13 cellular contexts compared by ENCODE assay signal in genomic region chr1:161073474-161074121, GRCh38. TPM values are rescaled to one million over a fixed set of nuclear protein-coding genes. Genes with fewer than 3 reads are reported as not detected.
DNase-seq lines count a peak whose midpoint lies in the region; ATAC-seq and TF ChIP-seq lines count a peak whose summit lies in the region.
"Had no signal": no experiment of that assay in that cellular context is flagged by ENCODE, and none has a peak within 500 bp of the region (broad histone marks: within the 10 kb centered on the region; RNA-seq: fewer than 3 reads in every experiment).

No MANE protein-coding gene starts in this region.

- no peaks in the 10 kb centered on the region for H3K4me1 ChIP-seq in right atrium auricular region
- H3K4me1 ChIP-seq in sigmoid colon: no peaks in the 10 kb centered on the region

- no peaks in the 10 kb centered on the region for H3K4me1 Mint-ChIP-seq in type B pancreatic cell (ENCODE audit: unreplicated experiment)

- H3K4me3 Mint-ChIP-seq in type B pancreatic cell: peak overlapping the region; percentile 11

- WGBS in sigmoid colon, 2 donors: 38 to 63% methylated on average over 7 of the region's 7 CpGs

- no peaks in the 10 kb centered on the region for H3K9me3 Mint-ChIP-seq in activated naive CD4-positive, alpha-beta T cell treated with anti-CD3 and anti-CD28 coated beads, Interleukin-2, amount 50 U/mL, for 72 hours
- H3K9me3 Mint-ChIP-seq in type B pancreatic cell: no peaks in the 10 kb centered on the region

- peak overlapping the region; percentile 43 for H3K4me3 ChIP-seq in epithelial cell of esophagus (ENCODE audit: low read length)
- no peak overlapping the region for H3K4me3 ChIP-seq in right atrium auricular region
- H3K4me3 ChIP-seq in sigmoid colon: no peak overlapping the region

- no peaks in the 10 kb centered on the region for H3K9me3 ChIP-seq in right atrium auricular region
- no peaks in the 10 kb centered on the region for H3K9me3 ChIP-seq in sigmoid colon
- H3K9me3 ChIP-seq: neutrophil had no signal

- TF ChIP-seq CTCF in epithelial cell of esophagus (IDR thresholded peaks at IDR 0.05; ENCODE audit: insufficient read depth, low read depth, low read length, missing control alignments) (peak; percentile 35), type B pancreatic cell (conservative IDR thresholded peaks at IDR 0.05) (no peak), right atrium auricular region (IDR thresholded peaks at IDR 0.05) (no peak), sigmoid colon (IDR thresholded peaks at IDR 0.05) (no peak)

- no peaks in the 10 kb centered on the region for H3K27me3 Mint-ChIP-seq in type B pancreatic cell

- no peak for ATAC-seq in activated naive CD4-positive, alpha-beta T cell treated with anti-CD3 and anti-CD28 coated beads, Interleukin-2, amount 50 U/mL, for 72 hours
- ATAC-seq: left lobe of liver had no signal

- H3K27ac ChIP-seq in right atrium auricular region (no peak overlapping the region), sigmoid colon (no peak overlapping the region)
- H3K27ac ChIP-seq: neutrophil had no signal

- H3K27ac Mint-ChIP-seq in activated naive CD4-positive, alpha-beta T cell treated with anti-CD3 and anti-CD28 coated beads, Interleukin-2, amount 50 U/mL, for 72 hours: peak overlapping the region; percentile 62 to 71
- H3K27ac Mint-ChIP-seq in type B pancreatic cell: peak overlapping the region; percentile 91

- peaks cover 10 to 12% of the 10 kb centered on the region in 2 donors for H3K36me3 Mint-ChIP-seq in activated naive CD4-positive, alpha-beta T cell treated with anti-CD3 and anti-CD28 coated beads, Interleukin-2, amount 50 U/mL, for 72 hours
- H3K36me3 Mint-ChIP-seq in type B pancreatic cell: peaks cover 4% of the 10 kb centered on the region

- TF ChIP-seq EP300 in sigmoid colon (IDR thresholded peaks at IDR 0.05): no peak

- intact Hi-C loops in sigmoid colon (cut with DNase I): no loop called here

- TF ChIP-seq POLR2A in sigmoid colon (IDR thresholded peaks at IDR 0.05): no peak

- DNase-seq in activated naive CD4-positive, alpha-beta T cell treated with anti-CD3 and anti-CD28 coated beads, Interleukin-2, amount 50 U/mL, for 72 hours (ENCODE audit: low spot score in 2 of 2): no peak
- no peak for DNase-seq in activated naive CD4-positive, alpha-beta T cell treated with Interleukin-2 at 50 U/mL for 16 hours
- DNase-seq in epithelial cell of esophagus (ENCODE audit: low read depth) (peak; percentile 84), type B pancreatic cell (ENCODE audit: extremely low spot score, unreplicated experiment) (no peak), right atrium auricular region (ENCODE audit: low spot score) (no peak), sigmoid colon (no peak)
- DNase-seq: activated T-cell treated with anti-CD3 and anti-CD28 coated beads for 4 hours; effector CD8-positive, alpha-beta T cell; GOT3; NCI-H1105 treated with DMSO at 0.1 percent for 48 hours; NCI-H510A treated with DMSO at 0.1 percent for 48 hours had no signal

- H3K27me3 ChIP-seq in right atrium auricular region: no peaks in the 10 kb centered on the region
- no peaks in the 10 kb centered on the region for H3K27me3 ChIP-seq in sigmoid colon
- H3K27me3 ChIP-seq: neutrophil had no signal

- H3K36me3 ChIP-seq in right atrium auricular region (no peaks in the 10 kb centered on the region), sigmoid colon (no peaks in the 10 kb centered on the region)
- H3K36me3 ChIP-seq: neutrophil had no signal

RNA-seq across cellular contexts. Expression of gene ARHGAP30, which starts 3.9 kb away (rescaled TPM):
- 100 to 1,000 TPM; 116 to 180 TPM for total RNA-seq in activated naive CD4-positive, alpha-beta T cell treated with anti-CD3 and anti-CD28 coated beads, Interleukin-2, amount 50 U/mL, for 72 hours
- total RNA-seq in type B pancreatic cell (ENCODE audit: low replicate concordance) (1.3 and 3.3 TPM in 2 replicates), right atrium auricular region (1 to 10 TPM; 1.4 to 4.6 TPM), sigmoid colon (1 to 10 TPM; 4.4 to 7.7 (median 6.6) TPM)
- 10 to 100 TPM in 1 of 3 donors, 1 to 10 TPM in 2; 4.8 to 37.8 (median 4.9) TPM for polyA plus RNA-seq in sigmoid colon

RNA-seq across cellular contexts. Expression of gene NECTIN4, which starts 15.8 kb away (rescaled TPM):
- total RNA-seq in activated naive CD4-positive, alpha-beta T cell treated with anti-CD3 and anti-CD28 coated beads, Interleukin-2, amount 50 U/mL, for 72 hours: under 1 TPM in 1 of 2 donors, not detected in 1; 0.16 TPM
- total RNA-seq in type B pancreatic cell (ENCODE audit: low replicate concordance) (57.7 and 193 TPM in 2 replicates), right atrium auricular region (under 1 TPM in 1 of 2 donors, not detected in 1; 0.75 TPM), sigmoid colon (not detected)
- polyA plus RNA-seq in sigmoid colon: 1 to 10 TPM in 2 of 3 donors, not detected in 1; 1.2 to 2.8 TPM
- total RNA-seq: left lobe of liver had no signal

RNA-seq across cellular contexts. Expression of gene KLHDC9, which starts 24.6 kb away (rescaled TPM):
- total RNA-seq in activated naive CD4-positive, alpha-beta T cell treated with anti-CD3 and anti-CD28 coated beads, Interleukin-2, amount 50 U/mL, for 72 hours: 1 to 10 TPM in 1 of 2 donors, not detected in 1; 2.2 TPM
- total RNA-seq in type B pancreatic cell (ENCODE audit: low replicate concordance): 14.1 and 14.3 TPM in 2 replicates
- total RNA-seq in right atrium auricular region: 1 to 10 TPM; 2.9 to 7.8 TPM
- total RNA-seq in sigmoid colon: 10 to 100 TPM in 2 of 4 donors, 1 to 10 TPM in 2; 5.8 to 14.1 (median 10.8) TPM
- polyA plus RNA-seq in sigmoid colon: 10 to 100 TPM in 1 of 3 donors, 1 to 10 TPM in 2; 4.7 to 11.1 (median 9.6) TPM

RNA-seq across cellular contexts. Expression of gene USF1, which starts 27.8 kb away (rescaled TPM):
- total RNA-seq in activated naive CD4-positive, alpha-beta T cell treated with anti-CD3 and anti-CD28 coated beads, Interleukin-2, amount 50 U/mL, for 72 hours: 10 to 100 TPM; 50.8 to 90.6 TPM
- 62.2 and 79.1 TPM in 2 replicates for total RNA-seq in type B pancreatic cell (ENCODE audit: low replicate concordance)
- 10 to 100 TPM; 21.7 to 25.5 TPM for total RNA-seq in right atrium auricular region
- 10 to 100 TPM; 54.8 to 76.2 (median 62.5) TPM for total RNA-seq in sigmoid colon
- 10 to 100 TPM; 25.8 to 84.6 (median 42.5) TPM for polyA plus RNA-seq in sigmoid colon

RNA-seq across cellular contexts. Expression of gene TSTD1, which starts 34.8 kb away (rescaled TPM):
- 10 to 100 TPM; 59.3 to 66.8 TPM for total RNA-seq in activated naive CD4-positive, alpha-beta T cell treated with anti-CD3 and anti-CD28 coated beads, Interleukin-2, amount 50 U/mL, for 72 hours
- total RNA-seq in type B pancreatic cell (ENCODE audit: low replicate concordance) (40.8 and 98.0 TPM in 2 replicates), right atrium auricular region (100 to 1,000 TPM in 1 of 2 donors, 10 to 100 TPM in 1; 95.0 to 118 TPM), sigmoid colon (10 to 100 TPM; 10.5 to 46.4 (median 27.8) TPM)
- polyA plus RNA-seq in sigmoid colon: 100 to 1,000 TPM; 115 to 609 (median 268) TPM

Comparison
In these comparisons a context has a peak if more than half of its experiments do, and no peak if none do; other contexts are left out.
1. RNA of gene ARHGAP30, which starts 3.9 kb away (total RNA-seq): 116 to 180 TPM in activated naive CD4-positive, alpha-beta T cell treated with anti-CD3 and anti-CD28 coated beads, Interleukin-2, amount 50 U/mL, for 72 hours; 4.4 to 7.7 TPM in sigmoid colon, 1.4 to 4.6 TPM in right atrium auricular region and 1.3 to 3.3 TPM in type B pancreatic cell; every median in the first group is over 10 times any median in the second.
2. RNA of gene NECTIN4, which starts 15.8 kb away (total RNA-seq): 57.7 to 193 TPM in type B pancreatic cell; 0.75 TPM in right atrium auricular region, 0.16 TPM in activated naive CD4-positive, alpha-beta T cell treated with anti-CD3 and anti-CD28 coated beads, Interleukin-2, amount 50 U/mL, for 72 hours and not detected in sigmoid colon; every median in the first group is over 10 times any median in the second.